ENCODE assay signal across 8 cellular contexts in genomic region chr17:29591737-29592624, GRCh38. TPM values are rescaled to one million over a fixed set of nuclear protein-coding genes. Genes with fewer than 3 reads are reported as not detected.
DNase-seq lines count a peak whose midpoint lies in the region; TF ChIP-seq lines count a peak whose summit lies in the region.

No MANE protein-coding gene starts in this region.

- TF ChIP-seq POLR2A in Raji (IDR thresholded peaks at IDR 0.05; ENCODE audit: insufficient read depth, low read depth, low read length): peak; percentile 51; the same call in 1 of the 2 replicates

- H3K9me3 ChIP-seq in ES-I3 (ENCODE audit: control insufficient read depth, insufficient read depth, low read length): no peaks in the 10 kb centered on the region
- H3K9me3 ChIP-seq in MM.1S (replicated peaks; ENCODE audit: insufficient read depth, low read length): no peaks in the 10 kb centered on the region
- H3K9me3 ChIP-seq in neural cell (ENCODE audit: low read length): no peaks in the 10 kb centered on the region
- no peaks in the 10 kb centered on the region for H3K9me3 ChIP-seq in subcutaneous abdominal adipose tissue (ENCODE audit: control insufficient read depth in 5 of 5, low read length in 5 of 5)

- H4K20me1 ChIP-seq in MM.1S (ENCODE audit: insufficient read depth, low read length) (no peaks in the 10 kb centered on the region), neural cell (ENCODE audit: insufficient read depth) (peaks cover 19% of the 10 kb centered on the region)

- peaks cover 4% of the 10 kb centered on the region for H3K4me1 ChIP-seq in ES-I3 (ENCODE audit: insufficient read depth, low read length)
- peaks cover 36% of the 10 kb centered on the region for H3K4me1 ChIP-seq in MM.1S (ENCODE audit: low read length)
- peaks cover 14 to 89% (median 84%) of the 10 kb centered on the region in 5 donors for H3K4me1 ChIP-seq in subcutaneous abdominal adipose tissue (ENCODE audit: control insufficient read depth in 5 of 5, insufficient read depth in 5 of 5, low read length in 5 of 5)

- TF ChIP-seq EP300 in neural cell (conservative IDR thresholded peaks at IDR 0.05; ENCODE audit: poor library complexity, severe bottlenecking): no peak

- H3K4me3 ChIP-seq in MM.1S (ENCODE audit: low read length) (0 out of 2 replicates have a peak overlapping the region, but pooled peaks have one; percentile 69), neural cell (ENCODE audit: low read length) (peak overlapping the region; percentile 75), subcutaneous abdominal adipose tissue (ENCODE audit: low read depth in 1 of 5, low read length in 5 of 5) (peak overlapping the region; percentile 42 to 79 (median 59))

- DNase-seq in MM.1S: peak; percentile 78
- peak; percentile 52 for DNase-seq in activated gamma-delta T cell (lab: John Stamatoyannopoulos, UW)
- peak; percentile 69 for DNase-seq in fibroblast of the conjunctiva (ENCODE audit: low read depth)
- DNase-seq in HPDE6-E6E7 (ENCODE audit: extremely low spot score): no peak

- TF ChIP-seq CTCF in MM.1S (IDR thresholded peaks at IDR 0.05; ENCODE audit: low read length): peak; percentile 97
- TF ChIP-seq CTCF in neural cell (IDR thresholded peaks at IDR 0.05; ENCODE audit: poor library complexity, severe bottlenecking): peak; percentile 97

- H3K9me2 ChIP-seq in MM.1S (replicated peaks; ENCODE audit: insufficient read depth, low read length): no peaks in the 10 kb centered on the region
- no peaks in the 10 kb centered on the region for H3K9me2 ChIP-seq in neural cell (ENCODE audit: insufficient read depth, low read length)

- H3K27me3 ChIP-seq in MM.1S (replicated peaks; ENCODE audit: insufficient read depth, low read length) (no peaks in the 10 kb centered on the region), neural cell (ENCODE audit: insufficient read depth, low read depth, low read length) (no peaks in the 10 kb centered on the region), subcutaneous abdominal adipose tissue (ENCODE audit: control insufficient read depth in 5 of 5, insufficient read depth in 4 of 5, low read length in 5 of 5) (no peaks in the 10 kb centered on the region)

- H3K4me2 ChIP-seq in MM.1S (ENCODE audit: low read depth, low read length) (peak overlapping the region; percentile 99), neural cell (ENCODE audit: low read length) (peak overlapping the region; percentile 72)

- TF ChIP-seq RAD21 in neural cell (conservative IDR thresholded peaks at IDR 0.05): peak; percentile 90

- peaks cover 6% of the 10 kb centered on the region; the same call in 1 of the 2 replicates for H3F3A ChIP-seq in MM.1S (ENCODE audit: insufficient read depth, low read length)
- peaks cover 2% of the 10 kb centered on the region for H3F3A ChIP-seq in neural cell (ENCODE audit: insufficient read depth, low read length, poor library complexity, severe bottlenecking)

- peak overlapping the region; percentile 69; the same call in 1 of the 2 replicates for H3K9ac ChIP-seq in ES-I3 (ENCODE audit: low read depth, low read length)
- H3K9ac ChIP-seq in MM.1S (ENCODE audit: low read length): no peak overlapping the region
- peak overlapping the region; percentile 78 for H3K9ac ChIP-seq in neural cell (ENCODE audit: low read length)
- H3K9ac ChIP-seq in subcutaneous abdominal adipose tissue (ENCODE audit: low read length in 5 of 5): peak overlapping the region in 3 of 5 donors; percentile 30 to 58 (median 56)

- peak overlapping the region; percentile 59 for H2AFZ ChIP-seq in MM.1S (ENCODE audit: low read length)
- H2AFZ ChIP-seq in neural cell (ENCODE audit: low read depth, low read length): no peak overlapping the region

- no peaks in the 10 kb centered on the region for H3K36me3 ChIP-seq in ES-I3 (ENCODE audit: insufficient read depth, low read length)
- no peaks in the 10 kb centered on the region for H3K36me3 ChIP-seq in MM.1S (replicated peaks; ENCODE audit: insufficient read depth, low read length)
- H3K36me3 ChIP-seq in neural cell (ENCODE audit: insufficient read depth, low read length): no peaks in the 10 kb centered on the region
- H3K36me3 ChIP-seq in subcutaneous abdominal adipose tissue (ENCODE audit: control insufficient read depth in 5 of 5, insufficient read depth in 5 of 5, low read length in 5 of 5): no peaks in the 10 kb centered on the region

- H3K27ac ChIP-seq in MM.1S (ENCODE audit: low read length) (no peak overlapping the region), neural cell (ENCODE audit: low read length) (peak overlapping the region; percentile 57), subcutaneous abdominal adipose tissue (ENCODE audit: low read depth, low read length) (peak overlapping the region; percentile 81)

- H3K79me2 ChIP-seq in MM.1S (ENCODE audit: low read length) (peaks cover 20% of the 10 kb centered on the region), neural cell (replicated peaks; ENCODE audit: insufficient read depth, low read length) (peaks cover 47% of the 10 kb centered on the region)

TF ChIP-seq in neural cell, 6 proteins besides CTCF, POLR2A, EP300 and RAD21:
- TF ChIP-seq POLR2AphosphoS5 (IDR thresholded peaks at IDR 0.05) (peak; percentile 34), SMC3 (conservative IDR thresholded peaks at IDR 0.05; ENCODE audit: poor library complexity) (peak; percentile 86), TAF1 (IDR thresholded peaks at IDR 0.05; ENCODE audit: low read depth) (no peak), MXI1 (conservative IDR thresholded peaks at IDR 0.05; ENCODE audit: poor library complexity, severe bottlenecking) (no peak), EZH2 (IDR thresholded peaks at IDR 0.05; ENCODE audit: borderline replicate concordance, insufficient read depth, low read length, poor library complexity, severe bottlenecking) (no peak)
- TF ChIP-seq, protein P1, sequence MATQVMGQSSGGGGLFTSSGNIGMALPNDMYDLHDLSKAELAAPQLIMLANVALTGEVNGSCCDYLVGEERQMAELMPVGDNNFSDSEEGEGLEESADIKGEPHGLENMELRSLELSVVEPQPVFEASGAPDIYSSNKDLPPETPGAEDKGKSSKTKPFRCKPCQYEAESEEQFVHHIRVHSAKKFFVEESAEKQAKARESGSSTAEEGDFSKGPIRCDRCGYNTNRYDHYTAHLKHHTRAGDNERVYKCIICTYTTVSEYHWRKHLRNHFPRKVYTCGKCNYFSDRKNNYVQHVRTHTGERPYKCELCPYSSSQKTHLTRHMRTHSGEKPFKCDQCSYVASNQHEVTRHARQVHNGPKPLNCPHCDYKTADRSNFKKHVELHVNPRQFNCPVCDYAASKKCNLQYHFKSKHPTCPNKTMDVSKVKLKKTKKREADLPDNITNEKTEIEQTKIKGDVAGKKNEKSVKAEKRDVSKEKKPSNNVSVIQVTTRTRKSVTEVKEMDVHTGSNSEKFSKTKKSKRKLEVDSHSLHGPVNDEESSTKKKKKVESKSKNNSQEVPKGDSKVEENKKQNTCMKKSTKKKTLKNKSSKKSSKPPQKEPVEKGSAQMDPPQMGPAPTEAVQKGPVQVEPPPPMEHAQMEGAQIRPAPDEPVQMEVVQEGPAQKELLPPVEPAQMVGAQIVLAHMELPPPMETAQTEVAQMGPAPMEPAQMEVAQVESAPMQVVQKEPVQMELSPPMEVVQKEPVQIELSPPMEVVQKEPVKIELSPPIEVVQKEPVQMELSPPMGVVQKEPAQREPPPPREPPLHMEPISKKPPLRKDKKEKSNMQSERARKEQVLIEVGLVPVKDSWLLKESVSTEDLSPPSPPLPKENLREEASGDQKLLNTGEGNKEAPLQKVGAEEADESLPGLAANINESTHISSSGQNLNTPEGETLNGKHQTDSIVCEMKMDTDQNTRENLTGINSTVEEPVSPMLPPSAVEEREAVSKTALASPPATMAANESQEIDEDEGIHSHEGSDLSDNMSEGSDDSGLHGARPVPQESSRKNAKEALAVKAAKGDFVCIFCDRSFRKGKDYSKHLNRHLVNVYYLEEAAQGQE (IDR thresholded peaks at IDR 0.05; ENCODE audit: borderline replicate concordance): no peak

RNA-seq across cellular contexts. Expression of gene ANKRD13B, which starts 1.0 kb away (rescaled TPM):
- 35.0 and 42.7 TPM in 2 replicates for polyA plus RNA-seq in neural cell
- polyA minus RNA-seq in neural cell: 34.0 and 38.2 TPM in 2 replicates

RNA-seq across cellular contexts. Expression of gene GIT1, which starts 2.5 kb away (rescaled TPM):
- 20.5 and 41.4 TPM in 2 replicates for polyA plus RNA-seq in neural cell
- 40.1 and 42.1 TPM in 2 replicates for polyA minus RNA-seq in neural cell

RNA-seq across cellular contexts. Expression of gene TP53I13, which starts 23.5 kb away (rescaled TPM):
- polyA plus RNA-seq in neural cell: 18.4 and 23.3 TPM in 2 replicates
- polyA minus RNA-seq in neural cell: 7.1 and 7.5 TPM in 2 replicates

RNA-seq across cellular contexts. Expression of gene ABHD15, which starts 25.1 kb away (rescaled TPM):
- polyA plus RNA-seq in neural cell: 0.14 and 0.21 TPM in 2 replicates
- 0.24 and 0.46 TPM in 2 replicates for polyA minus RNA-seq in neural cell

RNA-seq across cellular contexts. Expression of gene CORO6, which starts 30.7 kb away (rescaled TPM):
- 1.2 and 4.3 TPM in 2 replicates for polyA plus RNA-seq in neural cell
- polyA minus RNA-seq in neural cell: 1.0 and 2.4 TPM in 2 replicates
